In genomic region chr1:23168462-23169218, GRCh38 we compare ENCODE assay signal across 8 cellular contexts. TPM values are rescaled to one million over a fixed set of nuclear protein-coding genes. Genes with fewer than 3 reads are reported as not detected.
DNase-seq lines count a peak whose midpoint lies in the region; ATAC-seq, FAIRE-seq and TF ChIP-seq lines count a peak whose summit lies in the region.

Gene LUZP1, minus strand, starts transcription at chr1:23168856.

- H3K9me3 ChIP-seq in keratinocyte (ENCODE audit: control insufficient read depth, low read depth, low read length) = no peaks in the 10 kb centered on the region

- H3K79me2 ChIP-seq in keratinocyte (ENCODE audit: control insufficient read depth, insufficient read depth, low read length) = peaks cover 46% of the 10 kb centered on the region

- FAIRE-seq in keratinocyte (lab: Jason Lieb, UNC) = no peak

- H3K9ac ChIP-seq in keratinocyte (ENCODE audit: control insufficient read depth, extremely low read depth, insufficient read depth, low read length) = peak within 1 kb of the TSS; percentile 94

- H3K4me1 ChIP-seq in keratinocyte (ENCODE audit: control insufficient read depth, extremely low read depth, insufficient read depth, low read length) = peaks cover 49% of the 10 kb centered on the region

- peak within 1 kb of the TSS; percentile 45 for H2AFZ ChIP-seq in keratinocyte (ENCODE audit: control insufficient read depth, low read length)

- H3K9me1 ChIP-seq in keratinocyte (ENCODE audit: control insufficient read depth, extremely low read depth, insufficient read depth, low read length) = no peaks in the 10 kb centered on the region

- DNase-seq in NCI-H345 treated with DMSO at 0.1 percent for 48 hours (lab: John Stamatoyannopoulos, UW; ENCODE audit: unreplicated experiment) (peak; percentile 32), cerebellum (ENCODE audit: low spot score) (peak; percentile 88), keratinocyte (ENCODE audit: low read depth, low spot score) (peak; percentile 66)
- DNase-seq in activated CD4-positive, alpha-beta T cell treated with anti-CD3 and anti-CD28 coated beads for 24 hours (ENCODE audit: low read depth in 2 of 2) = peak; percentile 79 to 84
- DNase-seq in stimulated activated CD4-positive, alpha-beta T cell treated with anti-CD3 and anti-CD28 coated beads, Interleukin-12 subunit alpha, Interleukin-12 subunit beta, amount 100 ng/mL, for 48 hours (ENCODE audit: low read depth in 2 of 3, low spot score in 1 of 3) = peak; percentile 76 to 84 (median 80)

- H3K4me3 ChIP-seq in GM12875 (ENCODE audit: low read depth, low read length) (peak within 1 kb of the TSS; percentile 78), keratinocyte (ENCODE audit: control insufficient read depth in 2 of 3, extremely low read depth in 1 of 3, insufficient read depth in 2 of 3, low read depth in 1 of 3, low read length in 3 of 3) (peak within 1 kb of the TSS; percentile 62 to 87 (median 86))

- H4K20me1 ChIP-seq in keratinocyte (ENCODE audit: control insufficient read depth, extremely low read depth, insufficient read depth, low read length) = no peaks in the 10 kb centered on the region

- ATAC-seq in HG03045 (IDR thresholded peaks at IDR 0.05; ENCODE audit: unreplicated experiment) = peak; percentile 71
- no peak for ATAC-seq in HG03025 (IDR thresholded peaks at IDR 0.05; ENCODE audit: low FRiP score, unreplicated experiment)

- H3K27me3 ChIP-seq in keratinocyte (ENCODE audit: control insufficient read depth, extremely low read depth, insufficient read depth, low read length) = no peaks in the 10 kb centered on the region

- dilution Hi-C loops in keratinocyte (cut with MboI; ENCODE audit: extremely low pct_ligation_motif_present, low sequenced_read_pairs) = no loop called here

- H3K27ac ChIP-seq in keratinocyte (ENCODE audit: control insufficient read depth, insufficient read depth, low read length) = peak within 1 kb of the TSS; percentile 91

- peak within 1 kb of the TSS; percentile 77 for H3K4me2 ChIP-seq in keratinocyte (ENCODE audit: control insufficient read depth, extremely low read depth, insufficient read depth, low read depth, low read length)

- no peaks in the 10 kb centered on the region for H3K36me3 ChIP-seq in keratinocyte (ENCODE audit: control insufficient read depth in 2 of 2, extremely low read depth in 1 of 2, insufficient read depth in 2 of 2, low read length in 2 of 2)

- TF ChIP-seq CTCF in GM12875 (IDR thresholded peaks at IDR 0.05; ENCODE audit: borderline replicate concordance, insufficient read depth, low read depth, low read length) = no peak
- no peak for TF ChIP-seq CTCF in keratinocyte (optimal IDR thresholded peaks at IDR 0.05 in 1 of 3, IDR thresholded peaks at IDR 0.05 in 1 of 3, conservative IDR thresholded peaks at IDR 0.05 in 1 of 3; ENCODE audit: extremely low read depth in 1 of 3, insufficient read depth in 2 of 3, low read length in 3 of 3)

RNA-seq across cellular contexts. Expression of gene LUZP1, which starts in this region (rescaled TPM):
- 13.0 TPM for total RNA-seq in cerebellum
- 46.1 to 52.8 TPM (median 52.5 TPM) in 3 replicates for polyA plus RNA-seq in keratinocyte
- polyA plus RNA-seq in keratinocyte (2011; ENCODE audit: low read depth) = 102 TPM
- 31.4 and 40.6 TPM in 2 replicates for polyA plus RNA-seq in keratinocyte (2011; cell fraction: cytosol; rRNA removed)
- 68.2 and 75.7 TPM in 2 replicates for polyA plus RNA-seq in keratinocyte (2011; cell fraction: nucleus; rRNA removed)
- polyA plus RNA-seq in keratinocyte (2012; ENCODE audit: low replicate concordance) = 18.8 and 46.9 TPM in 2 replicates
- polyA minus RNA-seq in keratinocyte = 65.4 to 110 TPM (median 99.0 TPM) in 3 replicates
- 59.9 TPM for polyA minus RNA-seq in keratinocyte (2011; cell fraction: cytosol; rRNA and poly(A)+ RNA removed)
- 89.4 and 161 TPM in 2 replicates for polyA minus RNA-seq in keratinocyte (2011; cell fraction: nucleus; rRNA and poly(A)+ RNA removed)

Comparison
In these comparisons a context has a peak if more than half of its experiments do, and no peak if none do; other contexts are left out.
1. DNase-seq: peak in every context shown above with its lines; median percentile 88 in cerebellum; 82 in activated CD4-positive, alpha-beta T cell treated with anti-CD3 and anti-CD28 coated beads for 24 hours; 80 in stimulated activated CD4-positive, alpha-beta T cell treated with anti-CD3 and anti-CD28 coated beads, Interleukin-12 subunit alpha, Interleukin-12 subunit beta, amount 100 ng/mL, for 48 hours; 66 in keratinocyte; 32 in NCI-H345 treated with DMSO at 0.1 percent for 48 hours.